Comparison of ENCODE assay signal across 8 cellular contexts in genomic region chr16:65121870-65122723, GRCh38. TPM values are rescaled to one million over a fixed set of nuclear protein-coding genes. Genes with fewer than 3 reads are reported as not detected.
DNase-seq lines count a peak whose midpoint lies in the region; ATAC-seq lines count a peak whose summit lies in the region.

A gene with protein sequence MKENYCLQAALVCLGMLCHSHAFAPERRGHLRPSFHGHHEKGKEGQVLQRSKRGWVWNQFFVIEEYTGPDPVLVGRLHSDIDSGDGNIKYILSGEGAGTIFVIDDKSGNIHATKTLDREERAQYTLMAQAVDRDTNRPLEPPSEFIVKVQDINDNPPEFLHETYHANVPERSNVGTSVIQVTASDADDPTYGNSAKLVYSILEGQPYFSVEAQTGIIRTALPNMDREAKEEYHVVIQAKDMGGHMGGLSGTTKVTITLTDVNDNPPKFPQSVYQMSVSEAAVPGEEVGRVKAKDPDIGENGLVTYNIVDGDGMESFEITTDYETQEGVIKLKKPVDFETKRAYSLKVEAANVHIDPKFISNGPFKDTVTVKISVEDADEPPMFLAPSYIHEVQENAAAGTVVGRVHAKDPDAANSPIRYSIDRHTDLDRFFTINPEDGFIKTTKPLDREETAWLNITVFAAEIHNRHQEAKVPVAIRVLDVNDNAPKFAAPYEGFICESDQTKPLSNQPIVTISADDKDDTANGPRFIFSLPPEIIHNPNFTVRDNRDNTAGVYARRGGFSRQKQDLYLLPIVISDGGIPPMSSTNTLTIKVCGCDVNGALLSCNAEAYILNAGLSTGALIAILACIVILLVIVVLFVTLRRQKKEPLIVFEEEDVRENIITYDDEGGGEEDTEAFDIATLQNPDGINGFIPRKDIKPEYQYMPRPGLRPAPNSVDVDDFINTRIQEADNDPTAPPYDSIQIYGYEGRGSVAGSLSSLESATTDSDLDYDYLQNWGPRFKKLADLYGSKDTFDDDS (minus strand): TSS chr16:65122063. CDS start chr16:65004869, 117,194 bp downstream.

- H3K27ac Mint-ChIP-seq in T-cell, result no peak within 1 kb of the TSS

- peak within 1 kb of the TSS; percentile 47 for H3K27ac ChIP-seq in right cardiac atrium (ENCODE audit: low read length)

- H3K4me3 ChIP-seq in right cardiac atrium (ENCODE audit: low read length), result peak within 1 kb of the TSS; percentile 63

- no peaks in the 10 kb centered on the region for H3K4me1 ChIP-seq in right cardiac atrium (ENCODE audit: control insufficient read depth, insufficient read depth, low read length)

- no peaks in the 10 kb centered on the region for H3K9me3 ChIP-seq in right cardiac atrium (ENCODE audit: control insufficient read depth, low read length)

- CTCF ChIA-PET in T-cell (lab: Charles Lee), result no interaction called here

- under 1% methylated on average over 68 of the region's 69 CpGs for WGBS in right cardiac atrium

- H3K27me3 ChIP-seq in right cardiac atrium (ENCODE audit: control insufficient read depth, insufficient read depth), result no peaks in the 10 kb centered on the region

- intact Hi-C loops in right cardiac atrium (cut with DNase I), result loop anchor here in 1 of 4 donors (5.0 kb wide), 1 partner anchor 205 kb away; no protein-coding TSS in a partner anchor

- H3K36me3 Mint-ChIP-seq in T-cell, result no peaks in the 10 kb centered on the region

- peak; percentile 93 for DNase-seq in EL
- peak in 40 of 56 donors; percentile 25 to 80 (median 61) for DNase-seq in amygdala (lab: John Stamatoyannopoulos, UW)
- DNase-seq in right cardiac atrium, result peak; percentile 73 to 90 (median 89)
- no peak for DNase-seq in pulmonary artery endothelial cell (ENCODE audit: low read depth, low spot score)
- DNase-seq in T-cell, result no peak
- DNase-seq in GDM1 (lab: John Stamatoyannopoulos, UW), result no peak

- ATAC-seq in right cardiac atrium (peak; percentile 67 to 69), T-cell (replicated peaks in 1 of 4) (no peak), GM18502 (IDR thresholded peaks at IDR 0.05; ENCODE audit: poor library complexity, unreplicated experiment) (no peak), GM21360 (IDR thresholded peaks at IDR 0.05; ENCODE audit: unreplicated experiment) (no peak)

- POLR2A ChIA-PET in T-cell (lab: Charles Lee), result no interaction called here

- H3K27me3 Mint-ChIP-seq in T-cell, result peaks cover 21 to 37% of the 10 kb centered on the region in 2 donors

- H3K4me3 Mint-ChIP-seq in T-cell, result no peak within 1 kb of the TSS

- H3K9me3 Mint-ChIP-seq in T-cell, result peaks cover 0 to 2% (median 0%) of the 10 kb centered on the region in 3 donors

- H3K4me1 Mint-ChIP-seq in T-cell, result peaks cover 0 to 3% (median 0%) of the 10 kb centered on the region in 3 donors

RNA-seq across cellular contexts. Expression of the gene that starts here (rescaled TPM):
- 10 to 100 TPM; 16.6 to 36.9 (median 26.3) TPM for total RNA-seq in right cardiac atrium
- polyA plus RNA-seq in right cardiac atrium, result 2.2 TPM
- total RNA-seq in pulmonary artery endothelial cell, result 210 and 235 TPM in 2 replicates
- total RNA-seq in T-cell, result 1 to 10 TPM in 1 of 5 donors, under 1 TPM in 2, not detected in 2; 0.10 to 1.1 (median 0.53) TPM

Comparison
In these comparisons a context has a peak if more than half of its experiments do, and no peak if none do; other contexts are left out.
1. RNA of the gene that starts here (total RNA-seq): 210 to 235 TPM in pulmonary artery endothelial cell and 16.6 to 36.9 TPM in right cardiac atrium; 0.10 to 1.1 TPM in T-cell; every median in the first group is over 4 times any median in the second.
2. DNase-seq: peak in EL (single experiment), amygdala (40 of 56) and right cardiac atrium (3 of 3); none in pulmonary artery endothelial cell (single experiment), T-cell (0 of 34) and GDM1 (single experiment).
3. ATAC-seq: peak in right cardiac atrium (2 of 2); none in T-cell (0 of 4), GM18502 (single experiment) and GM21360 (single experiment).